Comparison of ENCODE assay signal across 1 cellular context in the genomic region with DNA sequence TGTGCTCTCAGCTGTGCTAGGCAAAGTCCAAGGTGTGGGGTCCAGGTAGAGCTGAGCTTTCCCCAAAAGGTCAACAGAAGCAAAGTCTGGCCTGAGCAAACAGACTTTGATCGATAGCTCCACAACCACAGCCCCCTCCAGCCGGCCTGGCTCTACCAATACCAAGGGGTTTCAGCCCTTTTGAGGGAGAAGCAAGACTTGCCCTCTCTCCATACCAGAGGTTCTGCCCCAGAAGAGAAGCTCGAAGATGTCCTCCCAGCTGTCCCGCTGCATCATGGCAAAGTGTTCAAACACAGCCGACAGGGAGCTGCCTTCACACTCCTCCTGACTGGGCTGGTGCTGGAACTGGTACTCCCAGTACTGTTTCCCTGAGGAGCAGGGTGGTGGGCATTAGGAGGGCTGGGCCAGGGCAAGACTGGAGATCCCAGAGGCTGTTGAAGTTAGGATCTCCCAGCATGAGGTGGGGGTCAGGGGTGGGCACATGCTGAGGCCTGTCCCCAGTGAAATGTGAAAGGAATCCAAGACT.
TF ChIP-seq lines count a peak whose summit lies in the region.

No MANE protein-coding gene starts in this region.

TF ChIP-seq in HepG2, 621 proteins besides CTCF, POLR2A, EP300 and RAD21 (continued from another document and continues in another):
- TF ChIP-seq STAT6 (CRISPR knock-in tag; IDR thresholded peaks at IDR 0.05; ENCODE audit: borderline replicate concordance) (peak; percentile 73; the same call in 1 of the 2 replicates), ZSCAN30 (CRISPR knock-in tag; IDR thresholded peaks at IDR 0.05) (peak; percentile 50; the same call in 1 of the 2 replicates), HMGXB4 (CRISPR knock-in tag; IDR thresholded peaks at IDR 0.05; ENCODE audit: borderline replicate concordance in 1 of 2, low read depth in 1 of 2) (peak; percentile 57 to 59; a peak in 1 of 4 replicates), ZBTB1 (CRISPR knock-in tag; IDR thresholded peaks at IDR 0.05; ENCODE audit: borderline replicate concordance) (no peak), ZNF616 (CRISPR knock-in tag; IDR thresholded peaks at IDR 0.05; ENCODE audit: low read depth) (no peak), NRL (CRISPR knock-in tag; IDR thresholded peaks at IDR 0.05; ENCODE audit: borderline replicate concordance) (no peak), RNF2 (conservative IDR thresholded peaks at IDR 0.05; ENCODE audit: low read depth) (no peak), ZNF782 (CRISPR knock-in tag; IDR thresholded peaks at IDR 0.05; ENCODE audit: borderline replicate concordance) (no peak; the same call in 1 of the 2 replicates), CBX1 (IDR thresholded peaks at IDR 0.05; ENCODE audit: low read depth) (peak; percentile 64), ISX (CRISPR knock-in tag; conservative IDR thresholded peaks at IDR 0.05) (no peak), PCBP2 (optimal IDR thresholded peaks at IDR 0.05; ENCODE audit: low read depth, low read length, poor library complexity, severe bottlenecking) (no peak), ZNF775 (CRISPR knock-in tag; IDR thresholded peaks at IDR 0.05; ENCODE audit: borderline replicate concordance) (peak; percentile 22; the same call in 1 of the 2 replicates), ETV6 (CRISPR knock-in tag; conservative IDR thresholded peaks at IDR 0.05) (no peak), YEATS2 (CRISPR knock-in tag; IDR thresholded peaks at IDR 0.05; ENCODE audit: borderline replicate concordance) (no peak), KDM5A (IDR thresholded peaks at IDR 0.05; ENCODE audit: borderline replicate concordance, low read length) (no peak), KDM6A (CRISPR knock-in tag; IDR thresholded peaks at IDR 0.05; ENCODE audit: low read depth) (peak; percentile 99), ERF (CRISPR knock-in tag; IDR thresholded peaks at IDR 0.05) (peak; percentile 53; the same call in 1 of the 2 replicates), ZNF33A (CRISPR knock-in tag; IDR thresholded peaks at IDR 0.05; ENCODE audit: borderline replicate concordance) (no peak), NR2F2 (IDR thresholded peaks at IDR 0.05; ENCODE audit: borderline replicate concordance, low read depth) (peak; percentile 90), ZNF333 (CRISPR knock-in tag; IDR thresholded peaks at IDR 0.05; ENCODE audit: borderline replicate concordance) (peak; percentile 80), ZNF850 (CRISPR knock-in tag; conservative IDR thresholded peaks at IDR 0.05) (no peak), AHDC1 (CRISPR knock-in tag; IDR thresholded peaks at IDR 0.05; ENCODE audit: borderline replicate concordance) (peak; percentile 81), NR3C1 (CRISPR knock-in tag; IDR thresholded peaks at IDR 0.05) (no peak), PREB (CRISPR knock-in tag; IDR thresholded peaks at IDR 0.05) (no peak)
- TF ChIP-seq, protein P1, sequence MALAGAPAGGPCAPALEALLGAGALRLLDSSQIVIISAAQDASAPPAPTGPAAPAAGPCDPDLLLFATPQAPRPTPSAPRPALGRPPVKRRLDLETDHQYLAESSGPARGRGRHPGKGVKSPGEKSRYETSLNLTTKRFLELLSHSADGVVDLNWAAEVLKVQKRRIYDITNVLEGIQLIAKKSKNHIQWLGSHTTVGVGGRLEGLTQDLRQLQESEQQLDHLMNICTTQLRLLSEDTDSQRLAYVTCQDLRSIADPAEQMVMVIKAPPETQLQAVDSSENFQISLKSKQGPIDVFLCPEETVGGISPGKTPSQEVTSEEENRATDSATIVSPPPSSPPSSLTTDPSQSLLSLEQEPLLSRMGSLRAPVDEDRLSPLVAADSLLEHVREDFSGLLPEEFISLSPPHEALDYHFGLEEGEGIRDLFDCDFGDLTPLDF (CRISPR knock-in tag; IDR thresholded peaks at IDR 0.05): no peak
- TF ChIP-seq, protein P2, sequence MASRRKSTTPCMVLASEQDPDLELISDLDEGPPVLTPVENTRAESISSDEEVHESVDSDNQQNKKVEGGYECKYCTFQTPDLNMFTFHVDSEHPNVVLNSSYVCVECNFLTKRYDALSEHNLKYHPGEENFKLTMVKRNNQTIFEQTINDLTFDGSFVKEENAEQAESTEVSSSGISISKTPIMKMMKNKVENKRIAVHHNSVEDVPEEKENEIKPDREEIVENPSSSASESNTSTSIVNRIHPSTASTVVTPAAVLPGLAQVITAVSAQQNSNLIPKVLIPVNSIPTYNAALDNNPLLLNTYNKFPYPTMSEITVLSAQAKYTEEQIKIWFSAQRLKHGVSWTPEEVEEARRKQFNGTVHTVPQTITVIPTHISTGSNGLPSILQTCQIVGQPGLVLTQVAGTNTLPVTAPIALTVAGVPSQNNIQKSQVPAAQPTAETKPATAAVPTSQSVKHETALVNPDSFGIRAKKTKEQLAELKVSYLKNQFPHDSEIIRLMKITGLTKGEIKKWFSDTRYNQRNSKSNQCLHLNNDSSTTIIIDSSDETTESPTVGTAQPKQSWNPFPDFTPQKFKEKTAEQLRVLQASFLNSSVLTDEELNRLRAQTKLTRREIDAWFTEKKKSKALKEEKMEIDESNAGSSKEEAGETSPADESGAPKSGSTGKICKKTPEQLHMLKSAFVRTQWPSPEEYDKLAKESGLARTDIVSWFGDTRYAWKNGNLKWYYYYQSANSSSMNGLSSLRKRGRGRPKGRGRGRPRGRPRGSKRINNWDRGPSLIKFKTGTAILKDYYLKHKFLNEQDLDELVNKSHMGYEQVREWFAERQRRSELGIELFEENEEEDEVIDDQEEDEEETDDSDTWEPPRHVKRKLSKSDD (CRISPR knock-in tag; IDR thresholded peaks at IDR 0.05; ENCODE audit: low read depth): no peak
- TF ChIP-seq, protein P3, sequence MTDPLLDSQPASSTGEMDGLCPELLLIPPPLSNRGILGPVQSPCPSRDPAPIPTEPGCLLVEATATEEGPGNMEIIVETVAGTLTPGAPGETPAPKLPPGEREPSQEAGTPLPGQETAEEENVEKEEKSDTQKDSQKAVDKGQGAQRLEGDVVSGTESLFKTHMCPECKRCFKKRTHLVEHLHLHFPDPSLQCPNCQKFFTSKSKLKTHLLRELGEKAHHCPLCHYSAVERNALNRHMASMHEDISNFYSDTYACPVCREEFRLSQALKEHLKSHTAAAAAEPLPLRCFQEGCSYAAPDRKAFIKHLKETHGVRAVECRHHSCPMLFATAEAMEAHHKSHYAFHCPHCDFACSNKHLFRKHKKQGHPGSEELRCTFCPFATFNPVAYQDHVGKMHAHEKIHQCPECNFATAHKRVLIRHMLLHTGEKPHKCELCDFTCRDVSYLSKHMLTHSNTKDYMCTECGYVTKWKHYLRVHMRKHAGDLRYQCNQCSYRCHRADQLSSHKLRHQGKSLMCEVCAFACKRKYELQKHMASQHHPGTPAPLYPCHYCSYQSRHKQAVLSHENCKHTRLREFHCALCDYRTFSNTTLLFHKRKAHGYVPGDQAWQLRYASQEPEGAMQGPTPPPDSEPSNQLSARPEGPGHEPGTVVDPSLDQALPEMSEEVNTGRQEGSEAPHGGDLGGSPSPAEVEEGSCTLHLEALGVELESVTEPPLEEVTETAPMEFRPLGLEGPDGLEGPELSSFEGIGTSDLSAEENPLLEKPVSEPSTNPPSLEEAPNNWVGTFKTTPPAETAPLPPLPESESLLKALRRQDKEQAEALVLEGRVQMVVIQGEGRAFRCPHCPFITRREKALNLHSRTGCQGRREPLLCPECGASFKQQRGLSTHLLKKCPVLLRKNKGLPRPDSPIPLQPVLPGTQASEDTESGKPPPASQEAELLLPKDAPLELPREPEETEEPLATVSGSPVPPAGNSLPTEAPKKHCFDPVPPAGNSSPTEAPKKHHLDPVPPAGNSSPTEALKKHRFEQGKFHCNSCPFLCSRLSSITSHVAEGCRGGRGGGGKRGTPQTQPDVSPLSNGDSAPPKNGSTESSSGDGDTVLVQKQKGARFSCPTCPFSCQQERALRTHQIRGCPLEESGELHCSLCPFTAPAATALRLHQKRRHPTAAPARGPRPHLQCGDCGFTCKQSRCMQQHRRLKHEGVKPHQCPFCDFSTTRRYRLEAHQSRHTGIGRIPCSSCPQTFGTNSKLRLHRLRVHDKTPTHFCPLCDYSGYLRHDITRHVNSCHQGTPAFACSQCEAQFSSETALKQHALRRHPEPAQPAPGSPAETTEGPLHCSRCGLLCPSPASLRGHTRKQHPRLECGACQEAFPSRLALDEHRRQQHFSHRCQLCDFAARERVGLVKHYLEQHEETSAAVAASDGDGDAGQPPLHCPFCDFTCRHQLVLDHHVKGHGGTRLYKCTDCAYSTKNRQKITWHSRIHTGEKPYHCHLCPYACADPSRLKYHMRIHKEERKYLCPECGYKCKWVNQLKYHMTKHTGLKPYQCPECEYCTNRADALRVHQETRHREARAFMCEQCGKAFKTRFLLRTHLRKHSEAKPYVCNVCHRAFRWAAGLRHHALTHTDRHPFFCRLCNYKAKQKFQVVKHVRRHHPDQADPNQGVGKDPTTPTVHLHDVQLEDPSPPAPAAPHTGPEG (CRISPR knock-in tag; IDR thresholded peaks at IDR 0.05): no peak
- TF ChIP-seq, protein P4, sequence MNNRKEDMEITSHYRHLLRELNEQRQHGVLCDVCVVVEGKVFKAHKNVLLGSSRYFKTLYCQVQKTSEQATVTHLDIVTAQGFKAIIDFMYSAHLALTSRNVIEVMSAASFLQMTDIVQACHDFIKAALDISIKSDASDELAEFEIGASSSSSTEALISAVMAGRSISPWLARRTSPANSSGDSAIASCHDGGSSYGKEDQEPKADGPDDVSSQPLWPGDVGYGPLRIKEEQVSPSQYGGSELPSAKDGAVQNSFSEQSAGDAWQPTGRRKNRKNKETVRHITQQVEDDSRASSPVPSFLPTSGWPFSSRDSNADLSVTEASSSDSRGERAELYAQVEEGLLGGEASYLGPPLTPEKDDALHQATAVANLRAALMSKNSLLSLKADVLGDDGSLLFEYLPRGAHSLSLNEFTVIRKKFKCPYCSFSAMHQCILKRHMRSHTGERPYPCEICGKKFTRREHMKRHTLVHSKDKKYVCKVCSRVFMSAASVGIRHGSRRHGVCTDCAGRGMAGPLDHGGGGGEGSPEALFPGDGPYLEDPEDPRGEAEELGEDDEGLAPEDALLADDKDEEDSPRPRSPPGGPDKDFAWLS (CRISPR knock-in tag; IDR thresholded peaks at IDR 0.05; ENCODE audit: borderline replicate concordance): no peak
